1 cellular context compared by ENCODE assay signal in the genomic region with DNA sequence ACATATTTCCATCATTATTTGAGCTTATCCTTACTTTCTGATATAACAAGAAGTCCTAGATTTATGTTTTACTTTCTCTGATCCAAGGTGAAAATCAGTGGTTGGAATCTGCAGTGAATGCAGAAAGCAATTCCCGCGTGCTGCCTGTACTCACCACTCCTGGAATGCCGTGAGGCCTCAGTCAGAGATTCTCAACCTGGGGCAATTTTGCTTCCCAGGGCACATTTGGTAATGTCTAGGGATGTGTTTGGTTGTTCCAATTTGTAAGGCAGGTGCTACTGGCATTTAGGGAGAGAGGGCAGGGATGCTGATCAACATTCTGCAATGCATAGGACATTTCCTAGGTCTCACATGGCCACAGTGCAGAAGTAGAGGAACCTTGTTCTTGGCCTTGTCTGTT.
A peak's percentile ranks its signal among the peaks of the same experiment; 100 is the strongest.
TF ChIP-seq lines count a peak whose summit lies in the region.

No MANE protein-coding gene starts in this region.

TF ChIP-seq in HepG2, 621 proteins besides CTCF, POLR2A, EP300 and RAD21:
- no peak for TF ChIP-seq ISL2 (CRISPR knock-in tag; IDR thresholded peaks at IDR 0.05)
- TF ChIP-seq ATM (IDR thresholded peaks at IDR 0.05; ENCODE audit: borderline replicate concordance), result no peak
- TF ChIP-seq, protein P1, sequence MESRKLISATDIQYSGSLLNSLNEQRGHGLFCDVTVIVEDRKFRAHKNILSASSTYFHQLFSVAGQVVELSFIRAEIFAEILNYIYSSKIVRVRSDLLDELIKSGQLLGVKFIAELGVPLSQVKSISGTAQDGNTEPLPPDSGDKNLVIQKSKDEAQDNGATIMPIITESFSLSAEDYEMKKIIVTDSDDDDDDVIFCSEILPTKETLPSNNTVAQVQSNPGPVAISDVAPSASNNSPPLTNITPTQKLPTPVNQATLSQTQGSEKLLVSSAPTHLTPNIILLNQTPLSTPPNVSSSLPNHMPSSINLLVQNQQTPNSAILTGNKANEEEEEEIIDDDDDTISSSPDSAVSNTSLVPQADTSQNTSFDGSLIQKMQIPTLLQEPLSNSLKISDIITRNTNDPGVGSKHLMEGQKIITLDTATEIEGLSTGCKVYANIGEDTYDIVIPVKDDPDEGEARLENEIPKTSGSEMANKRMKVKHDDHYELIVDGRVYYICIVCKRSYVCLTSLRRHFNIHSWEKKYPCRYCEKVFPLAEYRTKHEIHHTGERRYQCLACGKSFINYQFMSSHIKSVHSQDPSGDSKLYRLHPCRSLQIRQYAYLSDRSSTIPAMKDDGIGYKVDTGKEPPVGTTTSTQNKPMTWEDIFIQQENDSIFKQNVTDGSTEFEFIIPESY (CRISPR knock-in tag; IDR thresholded peaks at IDR 0.05), result peak; percentile 67
- no peak for TF ChIP-seq NPAS2 (CRISPR knock-in tag; IDR thresholded peaks at IDR 0.05; ENCODE audit: borderline replicate concordance)
